Comparison of ENCODE assay signal across 26 cellular contexts in the genomic region with DNA sequence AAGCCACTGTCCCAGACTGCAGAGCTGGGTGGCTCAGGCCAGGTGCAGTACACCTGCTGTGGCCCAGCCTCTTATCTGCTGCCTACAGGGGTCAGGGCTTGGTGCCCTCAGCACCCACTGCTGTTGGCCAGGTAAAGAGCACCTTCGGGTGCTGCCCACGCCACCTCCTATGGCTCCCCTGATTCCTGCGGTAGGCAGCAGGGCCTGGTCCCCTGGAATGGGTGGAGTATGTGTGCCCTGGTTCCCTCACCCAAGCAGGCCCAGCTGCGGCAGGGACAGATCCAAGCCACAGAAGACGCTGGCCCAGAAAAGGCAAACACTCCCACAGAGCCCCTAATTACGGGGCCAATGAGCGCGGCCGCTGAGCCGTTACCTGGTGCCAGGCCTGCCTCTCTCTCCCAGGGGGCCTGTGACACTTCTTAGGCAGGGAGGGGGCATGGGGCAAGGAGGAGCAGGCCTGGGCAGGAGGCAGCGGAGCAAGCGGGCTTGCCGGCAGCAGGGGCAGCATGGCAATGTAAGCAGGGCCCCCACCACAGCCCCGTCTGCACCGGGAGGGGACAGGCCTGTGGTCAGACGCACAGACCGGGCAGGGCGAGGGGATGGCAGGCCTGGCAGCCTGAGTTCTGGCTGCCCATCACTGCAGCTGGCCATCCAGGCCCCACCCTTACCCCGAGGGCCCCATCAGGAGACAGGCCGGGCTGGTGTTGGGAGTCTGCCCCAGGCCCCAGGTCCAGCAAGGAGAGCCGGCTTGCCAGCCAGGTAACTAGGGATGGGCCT. TPM values are rescaled to one million over a fixed set of nuclear protein-coding genes. Genes with fewer than 3 reads are reported as not detected.
"Had no signal": no experiment of that assay in that cellular context is flagged by ENCODE, and none has a peak within 500 bp of the region (broad histone marks: within the 10 kb centered on the region; RNA-seq: fewer than 3 reads in every experiment).

No MANE protein-coding gene starts in this region.

- DNase-seq: activated CD4-positive, alpha-beta memory T cell treated with anti-CD3 and anti-CD28 coated beads for 36 hours; activated CD4-positive, alpha-beta T cell treated with anti-CD3 and anti-CD28 coated beads for 48 hours; activated gamma-delta T cell treated with Interleukin-2 at 50 U/mL for 16 hours; activated naive CD4-positive, alpha-beta T cell treated with anti-CD3 and anti-CD28 coated beads, Interleukin-2, amount 50 U/mL, for 16 hours; activated T-cell treated with anti-CD3 and anti-CD28 coated beads, Interleukin-2, amount 50 U/mL, for 4 hours; amniotic stem cell; brain microvascular endothelial cell; caudate nucleus; cortex of kidney; islet precursor cell; left ventricle myocardium superior; naive B cell; nephron progenitor cell; ovary; stimulated activated CD4-positive, alpha-beta T cell treated with anti-CD3 and anti-CD28 coated beads, Interleukin-12 subunit alpha, Interleukin-12 subunit beta, amount 100 ng/mL, for 4 hours; stimulated activated CD4-positive, alpha-beta T cell treated with anti-CD3 and anti-CD28 coated beads, Interleukin-4, amount 100 ng/mL, for 1 hour; stimulated activated naive CD8-positive, alpha-beta T cell treated with anti-CD3 and anti-CD28 coated beads, Interleukin-15, amount 100 ng/mL, for 72 hours; substantia nigra; T1000; uterus; WERI-Rb-1 had no signal

- H3K4me3 Mint-ChIP-seq: activated CD4-positive, alpha-beta memory T cell treated with anti-CD3 and anti-CD28 coated beads for 36 hours; activated T-cell treated with anti-CD3 and anti-CD28 coated beads, Interleukin-2, amount 50 U/mL, for 4 hours; activated T-helper 17 cell treated with anti-CD3 and anti-CD28 coated beads, Interleukin-2, amount 50 U/mL, for 72 hours; nephron progenitor cell; stimulated activated naive CD8-positive, alpha-beta T cell treated with anti-CD3 and anti-CD28 coated beads, Interleukin-15, amount 100 ng/mL, for 72 hours; type B pancreatic cell had no signal

- H3K27ac Mint-ChIP-seq: activated CD4-positive, alpha-beta memory T cell treated with anti-CD3 and anti-CD28 coated beads for 36 hours; activated T-helper 17 cell treated with anti-CD3 and anti-CD28 coated beads, Interleukin-2, amount 50 U/mL, for 72 hours; naive B cell; nephron progenitor cell; progenitor cell of endocrine pancreas; stimulated activated naive CD8-positive, alpha-beta T cell treated with anti-CD3 and anti-CD28 coated beads, Interleukin-15, amount 100 ng/mL, for 72 hours; type B pancreatic cell had no signal

- H3K36me3 Mint-ChIP-seq: activated CD4-positive, alpha-beta memory T cell treated with anti-CD3 and anti-CD28 coated beads for 36 hours; naive B cell; type B pancreatic cell had no signal

- H3K9me3 Mint-ChIP-seq: activated CD4-positive, alpha-beta memory T cell treated with anti-CD3 and anti-CD28 coated beads for 36 hours; activated T-cell treated with anti-CD3 and anti-CD28 coated beads, Interleukin-2, amount 50 U/mL, for 4 hours; activated T-helper 17 cell treated with anti-CD3 and anti-CD28 coated beads, Interleukin-2, amount 50 U/mL, for 72 hours; nephron progenitor cell; stimulated activated naive CD8-positive, alpha-beta T cell treated with anti-CD3 and anti-CD28 coated beads, Interleukin-15, amount 100 ng/mL, for 72 hours; type B pancreatic cell had no signal

RNA-seq across cellular contexts. Expression of gene ESPN, which starts 19.0 kb away (rescaled TPM):
- total RNA-seq: fibroblast of lung, fibroblast of villous mesenchyme had no signal

RNA-seq across cellular contexts. Expression of gene HES2, which starts 23.8 kb away (rescaled TPM):
- total RNA-seq: activated T-cell treated with anti-CD3 and anti-CD28 coated beads, Interleukin-2, amount 50 U/mL, for 4 hours; left ventricle myocardium superior had no signal
